8 cellular contexts compared by ENCODE assay signal in genomic region chr10:110919349-110919931, GRCh38. TPM values are rescaled to one million over a fixed set of nuclear protein-coding genes. Genes with fewer than 3 reads are reported as not detected.
DNase-seq lines count a peak whose midpoint lies in the region; ATAC-seq, FAIRE-seq and TF ChIP-seq lines count a peak whose summit lies in the region.

TSS of gene SHOC2 (plus strand) at chr10:110919604. CDS start at chr10:110964359, 44,755 bp downstream.

- peak; percentile 15 for ATAC-seq in HG02885 (IDR thresholded peaks at IDR 0.05; ENCODE audit: poor library complexity, unreplicated experiment)
- ATAC-seq in activated naive CD4-positive, alpha-beta T cell treated with anti-CD3 and anti-CD28 coated beads, Interleukin-2, amount 50 U/mL, for 72 hours = peak; percentile 44 to 45
- ATAC-seq in heart left ventricle = peak; percentile 1 to 59 (median 28)

- H3K27ac Mint-ChIP-seq in activated naive CD4-positive, alpha-beta T cell treated with anti-CD3 and anti-CD28 coated beads, Interleukin-2, amount 50 U/mL, for 72 hours = peak within 1 kb of the TSS; percentile 99

- TF ChIP-seq CTCF in heart left ventricle (IDR thresholded peaks at IDR 0.05) = peak in 8 of 12 donors; percentile 4 to 53 (median 34)
- no peak for TF ChIP-seq CTCF in D721Med (IDR thresholded peaks at IDR 0.05; ENCODE audit: insufficient read depth, missing control alignments)

- no peaks in the 10 kb centered on the region for H3K27me3 ChIP-seq in heart left ventricle
- no peaks in the 10 kb centered on the region for H3K27me3 ChIP-seq in rectal smooth muscle tissue (ENCODE audit: control insufficient read depth, insufficient read depth, low read length)

- H3K4me3 ChIP-seq in heart left ventricle (peak within 1 kb of the TSS; percentile 62 to 90 (median 76)), rectal smooth muscle tissue (ENCODE audit: low read length) (peak within 1 kb of the TSS; percentile 97)

- H3K27ac ChIP-seq in heart left ventricle = peak within 1 kb of the TSS; percentile 94 to 100 (median 99)
- H3K27ac ChIP-seq in rectal smooth muscle tissue (ENCODE audit: low read depth, low read length) = peak within 1 kb of the TSS; percentile 99

- H3K9ac ChIP-seq in rectal smooth muscle tissue (ENCODE audit: low read length) = peak within 1 kb of the TSS; percentile 95

- H3K4me1 ChIP-seq in heart left ventricle = peaks cover 4 to 52% (median 44%) of the 10 kb centered on the region in 12 donors
- H3K4me1 ChIP-seq in rectal smooth muscle tissue (ENCODE audit: control insufficient read depth, insufficient read depth, low read length) = peaks cover 17% of the 10 kb centered on the region

- WGBS in heart left ventricle, 4 donors = 0 to 3% (median 1%) methylated on average over 15 to 61 of the region's 61 CpGs

- H3K36me3 Mint-ChIP-seq in activated naive CD4-positive, alpha-beta T cell treated with anti-CD3 and anti-CD28 coated beads, Interleukin-2, amount 50 U/mL, for 72 hours = peaks cover 7 to 16% of the 10 kb centered on the region in 2 donors

- TF ChIP-seq POLR2A in heart left ventricle (IDR thresholded peaks at IDR 0.05) = peak in 1 of 2 donors; percentile 83

- H3K36me3 ChIP-seq in heart left ventricle (peaks cover 0 to 7% (median 0%) of the 10 kb centered on the region in 9 donors), rectal smooth muscle tissue (ENCODE audit: control insufficient read depth, insufficient read depth, low read length) (no peaks in the 10 kb centered on the region)

- intact Hi-C loops in heart left ventricle (cut with DNase I) = loop anchor here in 1 of 10 donors (2.0 kb wide), 1 partner anchor 47 kb away; no protein-coding TSS in a partner anchor

- DNase-seq in NCI-H2029 (lab: John Stamatoyannopoulos, UW) (peak; percentile 43), NCI-H2029 treated with DMSO at 0.1 percent for 48 hours (lab: John Stamatoyannopoulos, UW) (no peak), RPMI8226 (peak; percentile 98), heart left ventricle (peak; percentile 99 to 100 (median 99)), D721Med (ENCODE audit: insufficient read length, low spot score) (no peak)
- DNase-seq in activated naive CD4-positive, alpha-beta T cell treated with anti-CD3 and anti-CD28 coated beads, Interleukin-2, amount 50 U/mL, for 72 hours (ENCODE audit: low spot score in 2 of 2) = peak; percentile 74 to 99

- H3K9me3 Mint-ChIP-seq in activated naive CD4-positive, alpha-beta T cell treated with anti-CD3 and anti-CD28 coated beads, Interleukin-2, amount 50 U/mL, for 72 hours = no peaks in the 10 kb centered on the region

- H3K9me3 ChIP-seq in heart left ventricle = no peaks in the 10 kb centered on the region

- FAIRE-seq in D721Med (lab: Jason Lieb, UNC) = no peak

RNA-seq across cellular contexts. Expression of gene SHOC2, which starts in this region (rescaled TPM):
- total RNA-seq in activated naive CD4-positive, alpha-beta T cell treated with anti-CD3 and anti-CD28 coated beads, Interleukin-2, amount 50 U/mL, for 72 hours = 10 to 100 TPM; 33.7 to 35.9 TPM
- 10 to 100 TPM; 31.0 to 58.4 (median 45.4) TPM for total RNA-seq in heart left ventricle
- 10 to 100 TPM; 17.9 to 31.6 TPM for polyA plus RNA-seq in heart left ventricle

Comparison
In these comparisons a context has a peak if more than half of its experiments do, and no peak if none do; other contexts are left out.
1. DNase-seq: peak in NCI-H2029 (single experiment), RPMI8226 (single experiment), activated naive CD4-positive, alpha-beta T cell treated with anti-CD3 and anti-CD28 coated beads, Interleukin-2, amount 50 U/mL, for 72 hours (2 of 2) and heart left ventricle (5 of 5); none in NCI-H2029 treated with DMSO at 0.1 percent for 48 hours (single experiment) and D721Med (single experiment).
2. Peak in every context shown above with its lines, with median percentiles within 50 percentile points of each other: ATAC-seq.